1 cellular context compared by ENCODE assay signal in genomic region chr14:79294506-79294905, GRCh38.
TF ChIP-seq lines count a peak whose summit lies in the region.

No MANE protein-coding gene starts in this region.

TF ChIP-seq in neural cell, 6 proteins besides CTCF, POLR2A, EP300 and RAD21 (continued from another document):
- TF ChIP-seq, protein P1, sequence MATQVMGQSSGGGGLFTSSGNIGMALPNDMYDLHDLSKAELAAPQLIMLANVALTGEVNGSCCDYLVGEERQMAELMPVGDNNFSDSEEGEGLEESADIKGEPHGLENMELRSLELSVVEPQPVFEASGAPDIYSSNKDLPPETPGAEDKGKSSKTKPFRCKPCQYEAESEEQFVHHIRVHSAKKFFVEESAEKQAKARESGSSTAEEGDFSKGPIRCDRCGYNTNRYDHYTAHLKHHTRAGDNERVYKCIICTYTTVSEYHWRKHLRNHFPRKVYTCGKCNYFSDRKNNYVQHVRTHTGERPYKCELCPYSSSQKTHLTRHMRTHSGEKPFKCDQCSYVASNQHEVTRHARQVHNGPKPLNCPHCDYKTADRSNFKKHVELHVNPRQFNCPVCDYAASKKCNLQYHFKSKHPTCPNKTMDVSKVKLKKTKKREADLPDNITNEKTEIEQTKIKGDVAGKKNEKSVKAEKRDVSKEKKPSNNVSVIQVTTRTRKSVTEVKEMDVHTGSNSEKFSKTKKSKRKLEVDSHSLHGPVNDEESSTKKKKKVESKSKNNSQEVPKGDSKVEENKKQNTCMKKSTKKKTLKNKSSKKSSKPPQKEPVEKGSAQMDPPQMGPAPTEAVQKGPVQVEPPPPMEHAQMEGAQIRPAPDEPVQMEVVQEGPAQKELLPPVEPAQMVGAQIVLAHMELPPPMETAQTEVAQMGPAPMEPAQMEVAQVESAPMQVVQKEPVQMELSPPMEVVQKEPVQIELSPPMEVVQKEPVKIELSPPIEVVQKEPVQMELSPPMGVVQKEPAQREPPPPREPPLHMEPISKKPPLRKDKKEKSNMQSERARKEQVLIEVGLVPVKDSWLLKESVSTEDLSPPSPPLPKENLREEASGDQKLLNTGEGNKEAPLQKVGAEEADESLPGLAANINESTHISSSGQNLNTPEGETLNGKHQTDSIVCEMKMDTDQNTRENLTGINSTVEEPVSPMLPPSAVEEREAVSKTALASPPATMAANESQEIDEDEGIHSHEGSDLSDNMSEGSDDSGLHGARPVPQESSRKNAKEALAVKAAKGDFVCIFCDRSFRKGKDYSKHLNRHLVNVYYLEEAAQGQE (IDR thresholded peaks at IDR 0.05; ENCODE audit: borderline replicate concordance), result no peak
- no peak for TF ChIP-seq POLR2AphosphoS5 (IDR thresholded peaks at IDR 0.05)
- no peak for TF ChIP-seq EZH2 (IDR thresholded peaks at IDR 0.05; ENCODE audit: borderline replicate concordance, insufficient read depth, low read length, poor library complexity, severe bottlenecking)
